ENCODE assay signal across 1 cellular context in genomic region chr7:22854158-22855048, GRCh38.
TF ChIP-seq lines count a peak whose summit lies in the region.

No MANE protein-coding gene starts in this region.

TF ChIP-seq in HEK293, 187 proteins besides CTCF, POLR2A, EP300 and RAD21 (continued from another document):
- TF ChIP-seq, protein P1, sequence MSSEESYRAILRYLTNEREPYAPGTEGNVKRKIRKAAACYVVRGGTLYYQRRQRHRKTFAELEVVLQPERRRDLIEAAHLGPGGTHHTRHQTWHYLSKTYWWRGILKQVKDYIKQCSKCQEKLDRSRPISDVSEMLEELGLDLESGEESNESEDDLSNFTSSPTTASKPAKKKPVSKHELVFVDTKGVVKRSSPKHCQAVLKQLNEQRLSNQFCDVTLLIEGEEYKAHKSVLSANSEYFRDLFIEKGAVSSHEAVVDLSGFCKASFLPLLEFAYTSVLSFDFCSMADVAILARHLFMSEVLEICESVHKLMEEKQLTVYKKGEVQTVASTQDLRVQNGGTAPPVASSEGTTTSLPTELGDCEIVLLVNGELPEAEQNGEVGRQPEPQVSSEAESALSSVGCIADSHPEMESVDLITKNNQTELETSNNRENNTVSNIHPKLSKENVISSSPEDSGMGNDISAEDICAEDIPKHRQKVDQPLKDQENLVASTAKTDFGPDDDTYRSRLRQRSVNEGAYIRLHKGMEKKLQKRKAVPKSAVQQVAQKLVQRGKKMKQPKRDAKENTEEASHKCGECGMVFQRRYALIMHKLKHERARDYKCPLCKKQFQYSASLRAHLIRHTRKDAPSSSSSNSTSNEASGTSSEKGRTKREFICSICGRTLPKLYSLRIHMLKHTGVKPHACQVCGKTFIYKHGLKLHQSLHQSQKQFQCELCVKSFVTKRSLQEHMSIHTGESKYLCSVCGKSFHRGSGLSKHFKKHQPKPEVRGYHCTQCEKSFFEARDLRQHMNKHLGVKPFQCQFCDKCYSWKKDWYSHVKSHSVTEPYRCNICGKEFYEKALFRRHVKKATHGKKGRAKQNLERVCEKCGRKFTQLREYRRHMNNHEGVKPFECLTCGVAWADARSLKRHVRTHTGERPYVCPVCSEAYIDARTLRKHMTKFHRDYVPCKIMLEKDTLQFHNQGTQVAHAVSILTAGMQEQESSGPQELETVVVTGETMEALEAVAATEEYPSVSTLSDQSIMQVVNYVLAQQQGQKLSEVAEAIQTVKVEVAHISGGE (tag by site-specific recombination; conservative IDR thresholded peaks at IDR 0.05; ENCODE audit: low read depth) = 0 out of 2 replicates have a peak, but pooled peaks have one; percentile 22
- TF ChIP-seq GLIS2 (tag by site-specific recombination; IDR thresholded peaks at IDR 0.05) = peak; percentile 93
- TF ChIP-seq, protein P2, sequence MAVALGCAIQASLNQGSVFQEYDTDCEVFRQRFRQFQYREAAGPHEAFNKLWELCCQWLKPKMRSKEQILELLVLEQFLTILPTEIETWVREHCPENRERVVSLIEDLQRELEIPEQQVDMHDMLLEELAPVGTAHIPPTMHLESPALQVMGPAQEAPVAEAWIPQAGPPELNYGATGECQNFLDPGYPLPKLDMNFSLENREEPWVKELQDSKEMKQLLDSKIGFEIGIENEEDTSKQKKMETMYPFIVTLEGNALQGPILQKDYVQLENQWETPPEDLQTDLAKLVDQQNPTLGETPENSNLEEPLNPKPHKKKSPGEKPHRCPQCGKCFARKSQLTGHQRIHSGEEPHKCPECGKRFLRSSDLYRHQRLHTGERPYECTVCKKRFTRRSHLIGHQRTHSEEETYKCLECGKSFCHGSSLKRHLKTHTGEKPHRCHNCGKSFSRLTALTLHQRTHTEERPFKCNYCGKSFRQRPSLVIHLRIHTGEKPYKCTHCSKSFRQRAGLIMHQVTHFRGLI (tag by site-specific recombination; IDR thresholded peaks at IDR 0.05) = no peak
- TF ChIP-seq, protein P3, sequence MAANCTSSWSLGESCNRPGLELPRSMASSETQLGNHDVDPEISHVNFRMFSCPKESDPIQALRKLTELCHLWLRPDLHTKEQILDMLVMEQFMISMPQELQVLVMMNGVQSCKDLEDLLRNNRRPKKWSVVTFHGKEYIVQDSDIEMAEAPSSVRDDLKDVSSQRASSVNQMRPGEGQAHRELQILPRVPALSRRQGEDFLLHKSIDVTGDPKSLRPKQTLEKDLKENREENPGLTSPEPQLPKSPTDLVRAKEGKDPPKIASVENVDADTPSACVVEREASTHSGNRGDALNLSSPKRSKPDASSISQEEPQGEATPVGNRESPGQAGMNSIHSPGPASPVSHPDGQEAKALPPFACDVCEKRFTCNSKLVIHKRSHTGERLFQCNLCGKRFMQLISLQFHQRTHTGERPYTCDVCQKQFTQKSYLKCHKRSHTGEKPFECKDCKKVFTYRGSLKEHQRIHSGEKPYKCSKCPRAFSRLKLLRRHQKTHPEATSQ (tag by site-specific recombination; IDR thresholded peaks at IDR 0.05) = 0 out of 2 replicates have a peak, but pooled peaks have one; percentile 66
- TF ChIP-seq, protein P4, sequence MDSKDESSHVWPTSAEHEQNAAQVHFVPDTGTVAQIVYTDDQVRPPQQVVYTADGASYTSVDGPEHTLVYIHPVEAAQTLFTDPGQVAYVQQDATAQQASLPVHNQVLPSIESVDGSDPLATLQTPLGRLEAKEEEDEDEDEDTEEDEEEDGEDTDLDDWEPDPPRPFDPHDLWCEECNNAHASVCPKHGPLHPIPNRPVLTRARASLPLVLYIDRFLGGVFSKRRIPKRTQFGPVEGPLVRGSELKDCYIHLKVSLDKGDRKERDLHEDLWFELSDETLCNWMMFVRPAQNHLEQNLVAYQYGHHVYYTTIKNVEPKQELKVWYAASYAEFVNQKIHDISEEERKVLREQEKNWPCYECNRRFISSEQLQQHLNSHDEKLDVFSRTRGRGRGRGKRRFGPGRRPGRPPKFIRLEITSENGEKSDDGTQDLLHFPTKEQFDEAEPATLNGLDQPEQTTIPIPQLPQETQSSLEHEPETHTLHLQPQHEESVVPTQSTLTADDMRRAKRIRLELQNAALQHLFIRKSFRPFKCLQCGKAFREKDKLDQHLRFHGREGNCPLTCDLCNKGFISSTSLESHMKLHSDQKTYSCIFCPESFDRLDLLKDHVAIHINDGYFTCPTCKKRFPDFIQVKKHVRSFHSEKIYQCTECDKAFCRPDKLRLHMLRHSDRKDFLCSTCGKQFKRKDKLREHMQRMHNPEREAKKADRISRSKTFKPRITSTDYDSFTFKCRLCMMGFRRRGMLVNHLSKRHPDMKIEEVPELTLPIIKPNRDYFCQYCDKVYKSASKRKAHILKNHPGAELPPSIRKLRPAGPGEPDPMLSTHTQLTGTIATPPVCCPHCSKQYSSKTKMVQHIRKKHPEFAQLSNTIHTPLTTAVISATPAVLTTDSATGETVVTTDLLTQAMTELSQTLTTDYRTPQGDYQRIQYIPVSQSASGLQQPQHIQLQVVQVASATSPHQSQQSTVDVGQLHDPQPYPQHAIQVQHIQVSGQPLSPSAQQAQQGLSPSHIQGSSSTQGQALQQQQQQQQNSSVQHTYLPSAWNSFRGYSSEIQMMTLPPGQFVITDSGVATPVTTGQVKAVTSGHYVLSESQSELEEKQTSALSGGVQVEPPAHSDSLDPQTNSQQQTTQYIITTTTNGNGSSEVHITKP (tag by site-specific recombination; IDR thresholded peaks at IDR 0.05) = peak; percentile 27; the same call in 1 of the 2 replicates
- no peak for TF ChIP-seq ZNF248 (tag by site-specific recombination; IDR thresholded peaks at IDR 0.05)
- TF ChIP-seq ZNF654 (tag by site-specific recombination; IDR thresholded peaks at IDR 0.05; ENCODE audit: low read depth) = no peak
- peak; percentile 70 for TF ChIP-seq EGR2 (tag by site-specific recombination; IDR thresholded peaks at IDR 0.05; ENCODE audit: low read depth)
- TF ChIP-seq, protein P5, sequence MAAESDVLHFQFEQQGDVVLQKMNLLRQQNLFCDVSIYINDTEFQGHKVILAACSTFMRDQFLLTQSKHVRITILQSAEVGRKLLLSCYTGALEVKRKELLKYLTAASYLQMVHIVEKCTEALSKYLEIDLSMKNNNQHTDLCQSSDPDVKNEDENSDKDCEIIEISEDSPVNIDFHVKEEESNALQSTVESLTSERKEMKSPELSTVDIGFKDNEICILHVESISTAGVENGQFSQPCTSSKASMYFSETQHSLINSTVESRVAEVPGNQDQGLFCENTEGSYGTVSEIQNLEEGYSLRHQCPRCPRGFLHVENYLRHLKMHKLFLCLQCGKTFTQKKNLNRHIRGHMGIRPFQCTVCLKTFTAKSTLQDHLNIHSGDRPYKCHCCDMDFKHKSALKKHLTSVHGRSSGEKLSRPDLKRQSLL (tag by site-specific recombination; IDR thresholded peaks at IDR 0.05) = peak; percentile 45; the same call in 1 of the 2 replicates
- TF ChIP-seq HIC1 (tag by site-specific recombination; IDR thresholded peaks at IDR 0.05) = peak; percentile 51; the same call in 1 of the 2 replicates
- 0 out of 2 replicates have a peak, but pooled peaks have one; percentile 54 for TF ChIP-seq KLF10 (tag by site-specific recombination; IDR thresholded peaks at IDR 0.05)
- TF ChIP-seq ZSCAN30 (tag by site-specific recombination; IDR thresholded peaks at IDR 0.05) = peak; percentile 75; the same call in 1 of the 2 replicates
- peak; percentile 75 for TF ChIP-seq ZFHX2 (tag by site-specific recombination; conservative IDR thresholded peaks at IDR 0.05)
- TF ChIP-seq ZNF404 (tag by site-specific recombination; IDR thresholded peaks at IDR 0.05) = no peak
- peak; percentile 85 for TF ChIP-seq PATZ1 (tag by site-specific recombination; IDR thresholded peaks at IDR 0.05)
- TF ChIP-seq ZEB2 (tag by site-specific recombination; IDR thresholded peaks at IDR 0.05) = peak; percentile 83
- TF ChIP-seq OSR2 (tag by site-specific recombination; IDR thresholded peaks at IDR 0.05) = 0 out of 2 replicates have a peak, but pooled peaks have one; percentile 25
- TF ChIP-seq ZIC2 (tag by site-specific recombination; IDR thresholded peaks at IDR 0.05) = peak; percentile 59
- TF ChIP-seq ZBTB20 (tag by site-specific recombination; IDR thresholded peaks at IDR 0.05) = peak; percentile 55; the same call in 1 of the 2 replicates
- peak; percentile 28; the same call in 1 of the 2 replicates for TF ChIP-seq ZNF394 (tag by site-specific recombination; IDR thresholded peaks at IDR 0.05; ENCODE audit: borderline replicate concordance)
- TF ChIP-seq, protein P6, sequence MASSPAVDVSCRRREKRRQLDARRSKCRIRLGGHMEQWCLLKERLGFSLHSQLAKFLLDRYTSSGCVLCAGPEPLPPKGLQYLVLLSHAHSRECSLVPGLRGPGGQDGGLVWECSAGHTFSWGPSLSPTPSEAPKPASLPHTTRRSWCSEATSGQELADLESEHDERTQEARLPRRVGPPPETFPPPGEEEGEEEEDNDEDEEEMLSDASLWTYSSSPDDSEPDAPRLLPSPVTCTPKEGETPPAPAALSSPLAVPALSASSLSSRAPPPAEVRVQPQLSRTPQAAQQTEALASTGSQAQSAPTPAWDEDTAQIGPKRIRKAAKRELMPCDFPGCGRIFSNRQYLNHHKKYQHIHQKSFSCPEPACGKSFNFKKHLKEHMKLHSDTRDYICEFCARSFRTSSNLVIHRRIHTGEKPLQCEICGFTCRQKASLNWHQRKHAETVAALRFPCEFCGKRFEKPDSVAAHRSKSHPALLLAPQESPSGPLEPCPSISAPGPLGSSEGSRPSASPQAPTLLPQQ (tag by site-specific recombination; IDR thresholded peaks at IDR 0.05) = peak; percentile 92
- TF ChIP-seq ZNF16 (tag by site-specific recombination; IDR thresholded peaks at IDR 0.05; ENCODE audit: low read depth) = no peak
- 0 out of 2 replicates have a peak, but pooled peaks have one; percentile 26 for TF ChIP-seq PRDM1 (tag by site-specific recombination; IDR thresholded peaks at IDR 0.05)
- TF ChIP-seq ZNF521 (tag by site-specific recombination; IDR thresholded peaks at IDR 0.05) = no peak
- 0 out of 2 replicates have a peak, but pooled peaks have one; percentile 43 for TF ChIP-seq ZNF660 (tag by site-specific recombination; IDR thresholded peaks at IDR 0.05)
- no peak for TF ChIP-seq ZNF37A (tag by site-specific recombination; IDR thresholded peaks at IDR 0.05)
- peak; percentile 79 for TF ChIP-seq ZNF335 (tag by site-specific recombination; conservative IDR thresholded peaks at IDR 0.05)
- TF ChIP-seq ZFP69B (tag by site-specific recombination; IDR thresholded peaks at IDR 0.05) = peak; percentile 78; the same call in 1 of the 2 replicates
- TF ChIP-seq KLF1 (tag by site-specific recombination; IDR thresholded peaks at IDR 0.05) = peak; percentile 41
- peak; percentile 74 for TF ChIP-seq GLIS1 (tag by site-specific recombination; IDR thresholded peaks at IDR 0.05)
- TF ChIP-seq SP3 (tag by site-specific recombination; IDR thresholded peaks at IDR 0.05) = peak; percentile 62
- peak; percentile 83 for TF ChIP-seq ZBTB26 (tag by site-specific recombination; optimal IDR thresholded peaks at IDR 0.05)
- 0 out of 2 replicates have a peak, but pooled peaks have one; percentile 8 for TF ChIP-seq ZNF623 (tag by site-specific recombination; IDR thresholded peaks at IDR 0.05)
- TF ChIP-seq ZNF610 (tag by site-specific recombination; IDR thresholded peaks at IDR 0.05; ENCODE audit: borderline replicate concordance) = 0 out of 2 replicates have a peak, but pooled peaks have one; percentile 17
- peak; percentile 51; the same call in 1 of the 2 replicates for TF ChIP-seq ZNF501 (tag by site-specific recombination; IDR thresholded peaks at IDR 0.05)
- no peak for TF ChIP-seq ZNF792 (tag by site-specific recombination; IDR thresholded peaks at IDR 0.05)
- TF ChIP-seq ZBTB48 (tag by site-specific recombination; IDR thresholded peaks at IDR 0.05) = peak; percentile 27; the same call in 1 of the 2 replicates
- peak; percentile 95 for TF ChIP-seq ZXDB (tag by site-specific recombination; IDR thresholded peaks at IDR 0.05)
TF ChIP-seq in HEK293: peak in this region for 44.
